Comparison of ENCODE assay signal across 9 cellular contexts in the genomic region with DNA sequence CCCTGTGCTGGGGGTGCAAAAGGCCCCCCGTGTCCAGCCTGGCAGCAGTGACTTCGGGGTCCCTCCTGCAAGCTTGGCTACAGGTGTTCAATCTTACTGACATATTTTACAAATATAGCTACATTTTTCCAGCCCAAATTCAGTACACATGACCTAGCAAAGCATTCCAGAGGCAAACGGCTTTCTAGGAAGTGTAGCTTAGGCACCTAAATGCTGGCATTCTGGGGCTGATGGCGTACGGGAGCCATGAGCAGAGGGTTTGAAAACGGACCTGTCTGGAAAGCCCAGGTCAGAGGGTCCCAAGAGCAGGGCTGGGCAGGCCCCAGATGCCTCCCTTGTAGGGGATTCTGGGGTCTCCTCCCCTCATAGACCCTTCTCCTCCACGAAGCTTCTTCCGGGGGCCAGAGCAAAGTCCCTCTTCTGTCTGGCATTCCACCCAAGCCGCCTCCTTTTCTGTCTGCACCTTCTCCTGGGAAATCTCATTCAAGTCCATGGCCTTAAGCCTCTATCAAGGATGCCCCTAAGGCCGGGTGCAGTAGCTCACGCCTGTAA.
DNase-seq lines count a peak whose midpoint lies in the region; ATAC-seq, FAIRE-seq and TF ChIP-seq lines count a peak whose summit lies in the region.
"Had no signal": no experiment of that assay in that cellular context is flagged by ENCODE, and none has a peak within 500 bp of the region (broad histone marks: within the 10 kb centered on the region; RNA-seq: fewer than 3 reads in every experiment).

No MANE protein-coding gene starts in this region.

- DNase-seq in endothelial cell of umbilical vein (ENCODE audit: low read depth, low spot score) (no peak), osteocyte (ENCODE audit: extremely low spot score, unreplicated experiment) (no peak), GM13977 (ENCODE audit: low spot score) (no peak)
- DNase-seq in stimulated activated CD4-positive, alpha-beta T cell treated with anti-CD3 and anti-CD28 coated beads, Interleukin-4, amount 100 ng/mL, for 24 hours = no peak

- CTCF ChIA-PET in endothelial cell of umbilical vein (lab: Charles Lee) = interaction anchor here (0.6 to 5.6 kb wide), 33 partner anchors 11 to 292 kb away, joined by 3 to 54 read pairs (median 4); partner anchors contain the start of gene ASAP2

- peak overlapping the region in 7 of 11 experiments; percentile 13 to 74 (median 61); a peak in 11 of 22 replicates for H3K27ac ChIP-seq in BLaER1 treated with 17β-estradiol and CSF1 and Interleukin-3, amounts not matched to agents 10 nM and 100 nM
- H3K27ac ChIP-seq in OCI-LY3 (ENCODE audit: low read length) (no peak overlapping the region), endothelial cell of umbilical vein (ENCODE audit: insufficient read depth, low read depth, low read length) (no peak overlapping the region)

- dilution Hi-C loops in endothelial cell of umbilical vein (cut with MboI; ENCODE audit: extremely low pct_ligation_motif_present, low sequenced_read_pairs) = no loop called here

- H3K4me3 ChIP-seq in BLaER1 treated with 17β-estradiol and CSF1 and Interleukin-3, amounts not matched to agents 10 nM and 100 nM = peak overlapping the region in 5 of 10 experiments; percentile 20 to 37 (median 29); a peak in 6 of 20 replicates
- H3K4me3 ChIP-seq in OCI-LY3 (ENCODE audit: low read length) (peak overlapping the region; percentile 70), endothelial cell of umbilical vein (replicated peaks in 1 of 3; ENCODE audit: insufficient read depth in 1 of 3, low read depth in 1 of 3, low read length in 3 of 3) (no peak overlapping the region)

- H2AFZ ChIP-seq in OCI-LY3 (ENCODE audit: low read depth, low read length) = peak overlapping the region; percentile 79; the same call in 1 of the 2 replicates
- peak overlapping the region; percentile 63 for H2AFZ ChIP-seq in endothelial cell of umbilical vein (ENCODE audit: low read depth, low read length)

- H3K4me1 Mint-ChIP-seq in osteocyte (ENCODE audit: unreplicated experiment) = peaks cover 39% of the 10 kb centered on the region

- H3K4me1 ChIP-seq in BLaER1 treated with 17β-estradiol and CSF1 and Interleukin-3, amounts not matched to agents 10 nM and 100 nM = peaks cover 35 to 99% (median 88%) of the 10 kb centered on the region in 10 experiments
- H3K4me1 ChIP-seq in OCI-LY3 (ENCODE audit: low read length) (peaks cover 9% of the 10 kb centered on the region; the same call in 1 of the 2 replicates), endothelial cell of umbilical vein (ENCODE audit: control insufficient read depth, extremely low read depth, insufficient read depth, low read length) (peaks cover 5% of the 10 kb centered on the region)

- intact Hi-C loops in endothelial cell of umbilical vein (cut with micrococcal nuclease) = loop anchor here (1.0 to 5.0 kb wide), 5 partner anchors 35 to 329 kb away; partner anchors contain the start of gene IAH1

- ATAC-seq in HG03139 (IDR thresholded peaks at IDR 0.05; ENCODE audit: unreplicated experiment) (no peak), GM21423 (IDR thresholded peaks at IDR 0.05; ENCODE audit: unreplicated experiment) (no peak)

- H3K9ac ChIP-seq in BLaER1 treated with 17β-estradiol and CSF1 and Interleukin-3, amounts not matched to agents 10 nM and 100 nM = peak overlapping the region in 10 of 11 experiments; percentile 0 to 52 (median 47); a peak in 14 of 22 replicates
- H3K9ac ChIP-seq in OCI-LY3 (ENCODE audit: low read length) (no peak overlapping the region; the same call in 1 of the 2 replicates), endothelial cell of umbilical vein (replicated peaks; ENCODE audit: extremely low read depth, insufficient read depth, low read length) (no peak overlapping the region)

- H3K4me2 ChIP-seq in BLaER1 treated with 17β-estradiol and CSF1 and Interleukin-3, amounts not matched to agents 10 nM and 100 nM = peak overlapping the region; percentile 67 to 94 (median 81)
- H3K4me2 ChIP-seq in OCI-LY3 (ENCODE audit: low read length) (peak overlapping the region; percentile 86), endothelial cell of umbilical vein (ENCODE audit: insufficient read depth, low read length) (peak overlapping the region; percentile 32)

- H3K9me1 ChIP-seq in endothelial cell of umbilical vein (replicated peaks; ENCODE audit: control insufficient read depth, extremely low read depth, insufficient read depth, low read length) = no peaks in the 10 kb centered on the region

- POLR2A ChIA-PET in endothelial cell of umbilical vein (lab: Charles Lee) = no interaction called here

- no peaks in the 10 kb centered on the region for H4K20me1 ChIP-seq in BLaER1 treated with 17β-estradiol and CSF1 and Interleukin-3, amounts not matched to agents 10 nM and 100 nM
- no peaks in the 10 kb centered on the region for H4K20me1 ChIP-seq in OCI-LY3 (ENCODE audit: insufficient read depth, low read length)
- no peaks in the 10 kb centered on the region for H4K20me1 ChIP-seq in endothelial cell of umbilical vein (replicated peaks; ENCODE audit: control insufficient read depth, extremely low read depth, insufficient read depth, low read length)

- no peak for TF ChIP-seq POLR2A in endothelial cell of umbilical vein (IDR thresholded peaks at IDR 0.05; ENCODE audit: low read depth, low read length)

- H3K36me3 ChIP-seq in BLaER1 treated with 17β-estradiol and CSF1 and Interleukin-3, amounts not matched to agents 10 nM and 100 nM = no peaks in the 10 kb centered on the region
- H3K36me3 ChIP-seq in OCI-LY3 (replicated peaks; ENCODE audit: low read depth, low read length) (no peaks in the 10 kb centered on the region), endothelial cell of umbilical vein (ENCODE audit: control insufficient read depth in 2 of 2, extremely low read depth in 1 of 2, insufficient read depth in 2 of 2, low read length in 2 of 2) (no peaks in the 10 kb centered on the region)

- no peaks in the 10 kb centered on the region for H3K9me3 Mint-ChIP-seq in osteocyte (ENCODE audit: unreplicated experiment)
- H3K9me3 Mint-ChIP-seq: activated CD4-positive, alpha-beta T cell treated with anti-CD3 and anti-CD28 coated beads, Interleukin-2, amount 10 ng/mL, durations not matched to agents 7 days and 5 days had no signal

- FAIRE-seq in endothelial cell of umbilical vein (lab: Jason Lieb, UNC) = no peak

- H3K27me3 ChIP-seq in BLaER1 treated with 17β-estradiol and CSF1 and Interleukin-3, amounts not matched to agents 10 nM and 100 nM = no peaks in the 10 kb centered on the region
- peaks cover 14% of the 10 kb centered on the region for H3K27me3 ChIP-seq in OCI-LY3 (ENCODE audit: low read depth, low read length)
- no peaks in the 10 kb centered on the region for H3K27me3 ChIP-seq in endothelial cell of umbilical vein (ENCODE audit: control insufficient read depth in 2 of 2, insufficient read depth in 2 of 2, low read length in 2 of 2)

- H3K36me3 Mint-ChIP-seq in osteocyte (ENCODE audit: unreplicated experiment) = no peaks in the 10 kb centered on the region

- in situ Hi-C loops in GM13977 (cut with MboI; ENCODE audit: low pct_unique_long_range_greater_than_20kb, low sequenced_read_pairs, unreplicated experiment) = loop anchor here (25.0 kb wide), 1 partner anchor 281 kb away; no protein-coding TSS in a partner anchor

- peak overlapping the region; percentile 71 for H3K27ac Mint-ChIP-seq in osteocyte (ENCODE audit: unreplicated experiment)
- H3K27ac Mint-ChIP-seq: activated CD4-positive, alpha-beta T cell treated with anti-CD3 and anti-CD28 coated beads, Interleukin-2, amount 10 ng/mL, durations not matched to agents 7 days and 5 days had no signal

- TF ChIP-seq CTCF in OCI-LY3 (IDR thresholded peaks at IDR 0.05; ENCODE audit: low read depth, low read length) = no peak
- TF ChIP-seq CTCF in endothelial cell of umbilical vein (IDR thresholded peaks at IDR 0.05; ENCODE audit: extremely low read depth in 1 of 2, insufficient read depth in 1 of 2, low read depth in 1 of 2, low read length in 2 of 2) = no peak
- no peak for TF ChIP-seq CTCF in osteocyte (IDR thresholded peaks at IDR 0.05)
- TF ChIP-seq CTCF in GM13977 (IDR thresholded peaks at IDR 0.05; ENCODE audit: extremely low read depth, insufficient read depth, missing control alignments) = no peak

- no peaks in the 10 kb centered on the region for H3K9me3 ChIP-seq in BLaER1 treated with 17β-estradiol and CSF1 and Interleukin-3, amounts not matched to agents 10 nM and 100 nM (replicated peaks in 1 of 11)
- H3K9me3 ChIP-seq in OCI-LY3 (ENCODE audit: insufficient read depth, low read length) (no peaks in the 10 kb centered on the region), endothelial cell of umbilical vein (replicated peaks; ENCODE audit: control insufficient read depth, insufficient read depth, low read length) (no peaks in the 10 kb centered on the region)

- peak overlapping the region; percentile 53 for H3K4me3 Mint-ChIP-seq in osteocyte (ENCODE audit: unreplicated experiment)
- H3K4me3 Mint-ChIP-seq: activated CD4-positive, alpha-beta T cell treated with anti-CD3 and anti-CD28 coated beads, Interleukin-2, amount 10 ng/mL, durations not matched to agents 7 days and 5 days had no signal

- H3K79me2 ChIP-seq in OCI-LY3 (ENCODE audit: low read length) (no peaks in the 10 kb centered on the region), endothelial cell of umbilical vein (ENCODE audit: control insufficient read depth, insufficient read depth, low read length) (no peaks in the 10 kb centered on the region)

- no TSS peak for BruUV-seq in endothelial cell of umbilical vein (replicated peaks; lab: Mats Ljungman, UMichigan)

- H3K27me3 Mint-ChIP-seq in osteocyte (ENCODE audit: unreplicated experiment) = no peaks in the 10 kb centered on the region

TF ChIP-seq in endothelial cell of umbilical vein, 7 proteins besides CTCF, POLR2A, EP300 and RAD21:
- TF ChIP-seq FOS (IDR thresholded peaks at IDR 0.05; ENCODE audit: borderline replicate concordance, insufficient read depth, low read length) = no peak
- no peak for TF ChIP-seq MYC (IDR thresholded peaks at IDR 0.05; ENCODE audit: low read depth, low read length)
- TF ChIP-seq EZH2 (IDR thresholded peaks at IDR 0.05; ENCODE audit: borderline replicate concordance, low read depth, low read length, severe bottlenecking) = no peak
- TF ChIP-seq POLR2AphosphoS5 (IDR thresholded peaks at IDR 0.05; ENCODE audit: insufficient read depth, low read depth, low read length) = no peak
- TF ChIP-seq JUN (IDR thresholded peaks at IDR 0.05; ENCODE audit: borderline replicate concordance, insufficient read depth, insufficient read length, low read depth) = no peak
- TF ChIP-seq MAX (IDR thresholded peaks at IDR 0.05; ENCODE audit: insufficient read depth, insufficient read length) = no peak
- TF ChIP-seq GATA2 (IDR thresholded peaks at IDR 0.05; ENCODE audit: insufficient read depth, insufficient read length, low read depth, low read length) = no peak

Comparison
In these comparisons a context has a peak if more than half of its experiments do, and no peak if none do; other contexts are left out.
1. H3K27ac ChIP-seq: peak in BLaER1 treated with 17β-estradiol and CSF1 and Interleukin-3, amounts not matched to agents 10 nM and 100 nM (7 of 11); none in OCI-LY3 (single experiment) and endothelial cell of umbilical vein (single experiment).
2. H3K4me2 ChIP-seq: peak in every context shown above with its lines; median percentile 86 in OCI-LY3; 81 in BLaER1 treated with 17β-estradiol and CSF1 and Interleukin-3, amounts not matched to agents 10 nM and 100 nM; 32 in endothelial cell of umbilical vein.
3. H3K9ac ChIP-seq: peak in BLaER1 treated with 17β-estradiol and CSF1 and Interleukin-3, amounts not matched to agents 10 nM and 100 nM (10 of 11); none in OCI-LY3 (single experiment) and endothelial cell of umbilical vein (single experiment).